Comparison of ENCODE assay signal across 1 cellular context in the genomic region with DNA sequence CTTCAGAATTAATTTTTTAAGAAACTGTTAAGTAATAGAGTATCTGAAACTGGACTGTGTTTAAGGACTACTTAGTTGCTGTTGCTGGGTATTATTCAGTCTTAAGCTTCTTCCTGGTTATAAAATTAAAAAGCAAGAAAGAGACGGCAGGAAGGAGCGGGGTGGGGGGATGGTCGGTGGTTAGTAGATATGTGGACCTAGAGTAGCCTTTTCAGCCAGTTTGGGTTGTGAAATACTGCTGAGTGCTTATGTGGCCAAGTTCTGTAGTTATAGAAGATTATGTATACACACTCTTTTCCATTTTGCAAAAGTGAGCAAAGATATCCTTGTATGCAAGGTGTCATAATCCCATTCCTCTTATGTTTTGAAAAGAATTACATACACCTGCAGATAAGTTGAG.
A peak's percentile ranks its signal among the peaks of the same experiment; 100 is the strongest.
TF ChIP-seq lines count a peak whose summit lies in the region.

No MANE protein-coding gene starts in this region.

TF ChIP-seq in IMR-90, 13 proteins besides CTCF, POLR2A, EP300 and RAD21:
- no peak for TF ChIP-seq RFX5 (IDR thresholded peaks at IDR 0.05; ENCODE audit: low read depth, low read length)
- peak; percentile 92 for TF ChIP-seq CEBPB (IDR thresholded peaks at IDR 0.05; ENCODE audit: low read depth, low read length)
- no peak for TF ChIP-seq FOS (IDR thresholded peaks at IDR 0.05; ENCODE audit: low read depth, low read length)
- 0 out of 2 replicates have a peak, but pooled peaks have one; percentile 9 for TF ChIP-seq MAFK (IDR thresholded peaks at IDR 0.05; ENCODE audit: low read depth, low read length)
